ENCODE assay signal across 18 cellular contexts in genomic region chr11:34860518-34860917, GRCh38.
"Had no signal": no experiment of that assay in that cellular context is flagged by ENCODE, and none has a peak within 500 bp of the region (broad histone marks: within the 10 kb centered on the region; RNA-seq: fewer than 3 reads in every experiment).

No MANE protein-coding gene starts in this region.

- H3K4me3 ChIP-seq: dorsolateral prefrontal cortex, heart right ventricle, mucosa of descending colon, neural progenitor cell, right lobe of liver, spleen had no signal

- H3K27ac Mint-ChIP-seq: activated naive CD4-positive, alpha-beta T cell treated with anti-CD3 and anti-CD28 coated beads for 36 hours; memory B cell; naive B cell; neural progenitor cell; stimulated activated naive B cell treated with anti-CD40 and anti-IgM and Interleukin-4, amounts not matched to agents 10 μg/mL and 1 μg/mL and 100 μg/mL, for 72 hours; T-helper 1 cell treated with Interleukin-12 subunit alpha and Interleukin-12 subunit beta and Interleukin-4 antibody, amounts not matched to agents 30 μg/mL and 1 μg/mL, for 36 hours had no signal

- H3K27ac ChIP-seq: dorsolateral prefrontal cortex, heart right ventricle, neural progenitor cell, right lobe of liver, spleen had no signal

- H3K9ac ChIP-seq: neural progenitor cell had no signal

- H3K4me1 ChIP-seq: neural progenitor cell had no signal

- H3K27me3 ChIP-seq: dorsolateral prefrontal cortex, heart right ventricle, neural progenitor cell, right lobe of liver, spleen had no signal

- H3K36me3 ChIP-seq: heart right ventricle, neural progenitor cell, right lobe of liver, spleen had no signal

- H3K4me1 Mint-ChIP-seq: neural progenitor cell had no signal

- H3K4me3 Mint-ChIP-seq: activated naive CD4-positive, alpha-beta T cell treated with anti-CD3 and anti-CD28 coated beads for 36 hours; activated T-cell treated with anti-CD3 and anti-CD28 coated beads, Interleukin-2, amount 50 U/mL, for 4 hours; brain; memory B cell; naive B cell; neural progenitor cell; stimulated activated naive B cell treated with anti-CD40 and anti-IgM and Interleukin-4, amounts not matched to agents 10 μg/mL and 1 μg/mL and 100 μg/mL, for 72 hours; T-helper 1 cell treated with Interleukin-12 subunit alpha and Interleukin-12 subunit beta and Interleukin-4 antibody, amounts not matched to agents 30 μg/mL and 1 μg/mL, for 36 hours had no signal

- H3K9me3 Mint-ChIP-seq: activated naive CD4-positive, alpha-beta T cell treated with anti-CD3 and anti-CD28 coated beads for 36 hours; activated T-cell treated with anti-CD3 and anti-CD28 coated beads, Interleukin-2, amount 50 U/mL, for 4 hours; brain; memory B cell; naive B cell; neural progenitor cell; stimulated activated naive B cell treated with anti-CD40 and anti-IgM and Interleukin-4, amounts not matched to agents 10 μg/mL and 1 μg/mL and 100 μg/mL, for 72 hours; T-helper 1 cell treated with Interleukin-12 subunit alpha and Interleukin-12 subunit beta and Interleukin-4 antibody, amounts not matched to agents 30 μg/mL and 1 μg/mL, for 36 hours had no signal

- H3K9me3 ChIP-seq: heart right ventricle, mucosa of descending colon, right lobe of liver, spleen had no signal

- H3K36me3 Mint-ChIP-seq: memory B cell; neural progenitor cell; stimulated activated naive B cell treated with anti-CD40 and anti-IgM and Interleukin-4, amounts not matched to agents 10 μg/mL and 1 μg/mL and 100 μg/mL, for 72 hours had no signal

- DNase-seq: activated CD4-positive, alpha-beta T cell treated with anti-CD3 and anti-CD28 coated beads, Interleukin-2, amount 50 U/mL, for 1 hour; activated CD8-positive, alpha-beta memory T cell treated with anti-CD3 and anti-CD28 coated beads, Interleukin-2, amount 50 U/mL, for 4 hours; activated naive CD4-positive, alpha-beta T cell treated with anti-CD3 and anti-CD28 coated beads for 36 hours; activated T-cell treated with anti-CD3 and anti-CD28 coated beads, Interleukin-2, amount 50 U/mL, for 4 hours; anterior cingulate cortex; dorsolateral prefrontal cortex; erythroblast; heart right ventricle; mucosa of descending colon; naive B cell; right lobe of liver; spleen; stimulated activated naive B cell treated with anti-CD40 and anti-IgM and Interleukin-4, amounts not matched to agents 10 μg/mL and 1 μg/mL and 100 μg/mL, for 72 hours had no signal

- ATAC-seq: activated CD4-positive, CD25-positive, alpha-beta regulatory T cell treated with anti-CD3 and anti-CD28 coated beads, Interleukin-2, amount 50 U/mL, for 24 hours; activated T-cell treated with anti-CD3 and anti-CD28 coated beads, Interleukin-2, amount 50 U/mL, for 4 hours; heart right ventricle; mucosa of descending colon; stimulated activated naive B cell treated with anti-CD40 and anti-IgM and Interleukin-4, amounts not matched to agents 10 μg/mL and 1 μg/mL and 100 μg/mL, for 72 hours had no signal

- H3K27me3 Mint-ChIP-seq: naive B cell; stimulated activated naive B cell treated with anti-CD40 and anti-IgM and Interleukin-4, amounts not matched to agents 10 μg/mL and 1 μg/mL and 100 μg/mL, for 72 hours had no signal
